In the genomic region with DNA sequence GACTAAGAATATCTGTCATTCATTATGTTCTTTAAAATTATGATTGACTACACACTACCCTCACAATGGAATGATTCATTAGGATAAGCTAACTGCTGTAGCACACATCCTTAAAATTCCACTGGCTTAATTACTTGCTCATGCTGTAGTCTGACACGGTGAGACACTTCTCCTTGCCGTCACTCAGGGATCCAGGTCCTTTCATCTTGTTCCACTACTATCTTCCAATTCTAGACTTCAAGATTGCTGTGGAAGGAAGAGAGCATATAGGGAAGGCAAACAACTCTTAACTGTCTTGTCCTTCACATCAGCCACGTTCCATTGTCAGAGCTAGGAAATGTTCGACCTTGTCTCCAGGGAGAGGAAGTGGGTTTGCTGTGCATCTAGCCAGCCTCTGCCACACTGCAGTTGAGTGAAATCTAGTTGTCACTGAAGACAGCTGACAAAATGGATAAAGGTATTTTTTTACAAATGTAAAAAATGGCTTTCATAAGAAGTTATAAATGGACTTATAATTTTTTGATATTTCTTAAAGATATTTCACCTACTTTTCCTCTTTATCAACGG, we compare ENCODE assay signal across 13 cellular contexts. TPM values are rescaled to one million over a fixed set of nuclear protein-coding genes. Genes with fewer than 3 reads are reported as not detected.
"Had no signal": no experiment of that assay in that cellular context is flagged by ENCODE, and none has a peak within 500 bp of the region (broad histone marks: within the 10 kb centered on the region; RNA-seq: fewer than 3 reads in every experiment).

No MANE protein-coding gene starts in this region.

- H3K27ac Mint-ChIP-seq: activated CD4-positive, alpha-beta T cell treated with anti-CD3 and anti-CD28 coated beads, Interleukin-2, amount 10 ng/mL, durations not matched to agents 24 days and 14 days; activated naive CD4-positive, alpha-beta T cell treated with anti-CD3 and anti-CD28 coated beads for 36 hours; natural killer cell treated with Interleukin-12 subunit alpha and Interleukin-12 subunit beta and Interleukin-15 and Interleukin-18, amount 100 ng/mL, for 72 hours; T-cell had no signal

- ATAC-seq: natural killer cell treated with Interleukin-12 subunit alpha and Interleukin-12 subunit beta and Interleukin-15 and Interleukin-18, amount 100 ng/mL, for 72 hours; T-cell had no signal

- H3K4me1 Mint-ChIP-seq: activated CD4-positive, alpha-beta T cell treated with anti-CD3 and anti-CD28 coated beads, Interleukin-2, amount 10 ng/mL, durations not matched to agents 24 days and 14 days; T-cell had no signal

- H3K4me1 ChIP-seq: uterus had no signal

- H3K4me3 Mint-ChIP-seq: activated CD4-positive, alpha-beta T cell treated with anti-CD3 and anti-CD28 coated beads, Interleukin-2, amount 10 ng/mL, durations not matched to agents 24 days and 14 days; activated naive CD4-positive, alpha-beta T cell treated with anti-CD3 and anti-CD28 coated beads for 36 hours; natural killer cell treated with Interleukin-12 subunit alpha and Interleukin-12 subunit beta and Interleukin-15 and Interleukin-18, amount 100 ng/mL, for 72 hours; T-cell had no signal

- H3K27me3 ChIP-seq: ovary, thyroid gland, uterus had no signal

- H3K36me3 Mint-ChIP-seq: natural killer cell treated with Interleukin-12 subunit alpha and Interleukin-12 subunit beta and Interleukin-15 and Interleukin-18, amount 100 ng/mL, for 72 hours; T-cell had no signal

- H3K9me3 ChIP-seq: ovary, thyroid gland, uterus had no signal

- H3K27me3 Mint-ChIP-seq: activated CD4-positive, alpha-beta T cell treated with anti-CD3 and anti-CD28 coated beads, Interleukin-2, amount 10 ng/mL, durations not matched to agents 24 days and 14 days had no signal

- DNase-seq: activated CD4-positive, alpha-beta T cell treated with anti-CD3 and anti-CD28 coated beads, Interleukin-2, amount 10 ng/mL, durations not matched to agents 24 days and 14 days; activated CD8-positive, alpha-beta memory T cell treated with anti-CD3 and anti-CD28 coated beads for 24 hours; activated naive CD4-positive, alpha-beta T cell treated with anti-CD3 and anti-CD28 coated beads for 36 hours; central memory CD4-positive, alpha-beta T cell; effector memory CD4-positive, alpha-beta T cell; left cardiac atrium; ovary; T-cell; thyroid gland; uterus had no signal

- H3K36me3 ChIP-seq: ovary, thyroid gland, uterus had no signal

- H3K4me3 ChIP-seq: coronary artery, ovary, skin epidermis, thyroid gland, uterus had no signal

- H3K9me3 Mint-ChIP-seq: activated CD4-positive, alpha-beta T cell treated with anti-CD3 and anti-CD28 coated beads, Interleukin-2, amount 10 ng/mL, durations not matched to agents 24 days and 14 days; activated naive CD4-positive, alpha-beta T cell treated with anti-CD3 and anti-CD28 coated beads for 36 hours had no signal

RNA-seq across cellular contexts. Expression of a gene that starts 30.1 kb away (rescaled TPM):
- total RNA-seq: activated CD4-positive, alpha-beta T cell treated with anti-CD3 and anti-CD28 coated beads, Interleukin-2, amount 10 ng/mL, durations not matched to agents 24 days and 14 days; activated naive CD4-positive, alpha-beta T cell treated with anti-CD3 and anti-CD28 coated beads for 36 hours; natural killer cell treated with Interleukin-12 subunit alpha and Interleukin-12 subunit beta and Interleukin-15 and Interleukin-18, amount 100 ng/mL, for 72 hours had no signal
